Comparison of ENCODE assay signal across 29 cellular contexts in genomic region chr1:20823879-20824278, GRCh38.
"Had no signal": no experiment of that assay in that cellular context is flagged by ENCODE, and none has a peak within 500 bp of the region (broad histone marks: within the 10 kb centered on the region; RNA-seq: fewer than 3 reads in every experiment).

No MANE protein-coding gene starts in this region.

- FAIRE-seq: endometrium, frontal cortex, keratinocyte had no signal

- H3K9me3 ChIP-seq: esophagus squamous epithelium, mucosa of descending colon, neutrophil, right atrium auricular region, suprapubic skin, transverse colon, upper lobe of right lung, uterus had no signal

- DNase-seq: cortex of kidney; effector memory CD8-positive, alpha-beta T cell; erythroblast; esophagus squamous epithelium; head of caudate nucleus; mesenchymal stem cell; mucosa of descending colon; naive B cell; stimulated activated CD4-positive, alpha-beta T cell treated with anti-CD3 and anti-CD28 coated beads, Interleukin-12 subunit alpha, Interleukin-12 subunit beta, amount 100 ng/mL, for 4 hours; stimulated activated CD4-positive, alpha-beta T cell treated with anti-CD3 and anti-CD28 coated beads, Interleukin-1b, Interleukin-23, amount 100 ng/mL, for 48 hours; stimulated activated CD4-positive, alpha-beta T cell treated with anti-CD3 and anti-CD28 coated beads, Interleukin-4, amount 100 ng/mL, for 1 hour; stimulated activated CD8-positive, alpha-beta memory T cell treated with anti-CD3 and anti-CD28 coated beads, Interleukin-4, amount 100 ng/mL, for 48 hours; stimulated activated naive CD4-positive, alpha-beta T cell; stimulated activated naive CD8-positive, alpha-beta T cell treated with anti-CD3 and anti-CD28 coated beads, Interleukin-15, amount 100 ng/mL, for 72 hours; transverse colon; upper lobe of right lung; uterus had no signal

- ATAC-seq: effector memory CD8-positive, alpha-beta T cell; left lobe of liver; mucosa of descending colon; natural killer cell treated with Interleukin-12 subunit alpha and Interleukin-12 subunit beta and Interleukin-15 and Interleukin-18, amount 100 ng/mL, for 72 hours; sciatic nerve; stimulated activated naive CD8-positive, alpha-beta T cell treated with anti-CD3 and anti-CD28 coated beads, Interleukin-15, amount 100 ng/mL, for 72 hours; upper lobe of right lung had no signal

- H3K27ac ChIP-seq: esophagus squamous epithelium, neutrophil, parathyroid adenoma, right atrium auricular region, suprapubic skin, transverse colon, upper lobe of right lung, uterus had no signal

- H3K36me3 ChIP-seq: uterus had no signal

- H3K27me3 ChIP-seq: esophagus squamous epithelium, neutrophil, right atrium auricular region, suprapubic skin, transverse colon, upper lobe of right lung, uterus had no signal

- H3K4me1 ChIP-seq: esophagus squamous epithelium, parathyroid adenoma, right atrium auricular region, suprapubic skin, transverse colon, upper lobe of right lung, uterus had no signal

- H3K4me3 ChIP-seq: esophagus squamous epithelium, lung, mucosa of descending colon, right atrium auricular region, smooth muscle cell, suprapubic skin, transverse colon, upper lobe of right lung, uterus had no signal
